Comparison of ENCODE assay signal across 8 cellular contexts in genomic region chrX:136251042-136251991, GRCh38. TPM values are rescaled to one million over a fixed set of nuclear protein-coding genes. Genes with fewer than 3 reads are reported as not detected.
DNase-seq lines count a peak whose midpoint lies in the region; ATAC-seq and TF ChIP-seq lines count a peak whose summit lies in the region.

A gene with protein sequence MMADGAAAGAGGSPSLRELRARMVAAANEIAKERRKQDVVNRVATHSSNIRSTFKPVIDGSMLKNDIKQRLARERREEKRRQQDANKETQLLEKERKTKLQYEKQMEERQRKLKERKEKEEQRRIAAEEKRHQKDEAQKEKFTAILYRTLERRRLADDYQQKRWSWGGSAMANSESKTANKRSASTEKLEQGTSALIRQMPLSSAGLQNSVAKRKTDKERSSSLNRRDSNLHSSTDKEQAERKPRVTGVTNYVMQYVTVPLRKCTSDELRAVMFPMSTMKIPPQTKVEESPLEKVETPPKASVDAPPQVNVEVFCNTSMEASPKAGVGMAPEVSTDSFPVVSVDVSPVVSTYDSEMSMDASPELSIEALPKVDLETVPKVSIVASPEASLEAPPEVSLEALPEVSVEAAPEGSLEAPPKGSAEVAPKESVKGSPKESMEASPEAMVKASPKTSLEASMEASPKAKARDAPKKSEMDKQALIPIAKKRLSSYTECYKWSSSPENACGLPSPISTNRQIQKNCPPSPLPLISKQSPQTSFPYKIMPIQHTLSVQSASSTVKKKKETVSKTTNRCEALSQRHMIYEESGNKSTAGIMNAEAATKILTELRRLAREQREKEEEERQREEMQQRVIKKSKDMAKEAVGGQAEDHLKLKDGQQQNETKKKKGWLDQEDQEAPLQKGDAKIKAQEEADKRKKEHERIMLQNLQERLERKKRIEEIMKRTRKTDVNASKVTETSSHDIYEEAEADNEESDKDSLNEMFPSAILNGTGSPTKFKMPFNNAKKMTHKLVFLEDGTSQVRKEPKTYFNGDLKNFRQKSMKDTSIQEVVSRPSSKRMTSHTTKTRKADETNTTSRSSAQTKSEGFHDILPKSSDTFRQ (minus strand): TSS chrX:136251400. CDS start chrX:136251358, 42 bp downstream.

- DNase-seq in NCI-H1694 treated with DMSO at 0.1 percent for 48 hours (lab: John Stamatoyannopoulos, UW): peak; percentile 35
- peak; percentile 54 for DNase-seq in activated CD4-positive, alpha-beta T cell treated with anti-CD3 and anti-CD28 coated beads for 1 hour
- peak; percentile 57 for DNase-seq in colonic mucosa
- DNase-seq in left lobe of liver (ENCODE audit: low spot score): peak; percentile 66
- DNase-seq in stimulated activated CD4-positive, alpha-beta T cell treated with anti-CD3 and anti-CD28 coated beads, Interleukin-4, amount 100 ng/mL, for 24 hours: peak; percentile 62
- no peak for DNase-seq in NCI-H345 treated with DMSO at 0.1 percent for 48 hours (lab: John Stamatoyannopoulos, UW; ENCODE audit: unreplicated experiment)

- intact Hi-C loops in colonic mucosa (cut with DNase I): no loop called here

- H3K9me3 ChIP-seq in colonic mucosa: no peaks in the 10 kb centered on the region

- no peaks in the 10 kb centered on the region for H3K36me3 ChIP-seq in colonic mucosa

- H3K27me3 ChIP-seq in colonic mucosa: no peaks in the 10 kb centered on the region

- peak within 1 kb of the TSS; percentile 57 for H3K4me3 ChIP-seq in colonic mucosa

- H3K4me1 ChIP-seq in colonic mucosa: no peaks in the 10 kb centered on the region

- ATAC-seq in GM18498 (IDR thresholded peaks at IDR 0.05; ENCODE audit: unreplicated experiment) (peak; percentile 92), HG02623 (IDR thresholded peaks at IDR 0.05; ENCODE audit: unreplicated experiment) (peak; percentile 91), left lobe of liver (peak; percentile 98)

- H3K9ac ChIP-seq in colonic mucosa (ENCODE audit: low read depth in 2 of 2, low read length in 2 of 2): peak within 1 kb of the TSS; percentile 28 to 63

- H3K27ac ChIP-seq in colonic mucosa: peak within 1 kb of the TSS; percentile 63

- TF ChIP-seq CTCF in colonic mucosa (IDR thresholded peaks at IDR 0.05): no peak

RNA-seq across cellular contexts. Expression of the gene that starts here (rescaled TPM):
- total RNA-seq in colonic mucosa: 1 to 10 TPM; 2.8 to 2.9 TPM
- total RNA-seq in left lobe of liver: 2.8 TPM
